In genomic region chr5:44935262-44935661, GRCh38 we compare ENCODE assay signal across 12 cellular contexts.
DNase-seq lines count a peak whose midpoint lies in the region; ATAC-seq and TF ChIP-seq lines count a peak whose summit lies in the region.
"Had no signal": no experiment of that assay in that cellular context is flagged by ENCODE, and none has a peak within 500 bp of the region (broad histone marks: within the 10 kb centered on the region; RNA-seq: fewer than 3 reads in every experiment).

No MANE protein-coding gene starts in this region.

- no peak overlapping the region for H3K4me3 Mint-ChIP-seq in neural crest cell
- H3K4me3 Mint-ChIP-seq: nephron had no signal

- ATAC-seq in HG03520 (IDR thresholded peaks at IDR 0.05; ENCODE audit: unreplicated experiment) (no peak), sciatic nerve (no peak)

- peaks cover 6% of the 10 kb centered on the region for H3K9me3 Mint-ChIP-seq in neural crest cell

- H3K27ac ChIP-seq in VCaP: no peak overlapping the region
- H3K27ac ChIP-seq: stomach had no signal

- H3K4me3 ChIP-seq in Jurkat, Clone E6-1 (ENCODE audit: low read length): no peak overlapping the region
- H3K4me3 ChIP-seq: stomach had no signal

- intact Hi-C loops in sciatic nerve (cut with DNase I): no loop called here

- no peaks in the 10 kb centered on the region for H3K27me3 Mint-ChIP-seq in neural crest cell (ENCODE audit: low read depth)

- no peak overlapping the region for H3K27ac Mint-ChIP-seq in neural crest cell (ENCODE audit: unreplicated experiment)
- H3K27ac Mint-ChIP-seq: nephron had no signal

- peak; percentile 10 for DNase-seq in DMS 273 (lab: John Stamatoyannopoulos, UW; ENCODE audit: unreplicated experiment)
- DNase-seq in DMS 273 treated with DMSO at 0.1 percent for 48 hours (lab: John Stamatoyannopoulos, UW): no peak
- peak; percentile 16 for DNase-seq in Jurkat, Clone E6-1 (ENCODE audit: low read depth, low spot score)
- no peak for DNase-seq in neural crest cell (ENCODE audit: low read depth, low spot score)
- no peak for DNase-seq in sciatic nerve (ENCODE audit: low spot score)
- DNase-seq in cerebellar cortex (ENCODE audit: low spot score): no peak
- DNase-seq: GF-D8, NCI-H510A treated with DMSO at 0.1 percent for 48 hours, stomach had no signal

- no peaks in the 10 kb centered on the region for H3K4me1 Mint-ChIP-seq in neural crest cell
- H3K4me1 Mint-ChIP-seq: nephron had no signal

- peaks cover 2% of the 10 kb centered on the region for H3K36me3 Mint-ChIP-seq in neural crest cell (ENCODE audit: low read depth)

- TF ChIP-seq CTCF in VCaP (conservative IDR thresholded peaks at IDR 0.05): peak; percentile 29
- peak; percentile 36 for TF ChIP-seq CTCF in neural crest cell (conservative IDR thresholded peaks at IDR 0.05)

Comparison
In these comparisons a context has a peak if more than half of its experiments do, and no peak if none do; other contexts are left out.
1. DNase-seq: peak in DMS 273 (single experiment) and Jurkat, Clone E6-1 (single experiment); none in DMS 273 treated with DMSO at 0.1 percent for 48 hours (single experiment), neural crest cell (single experiment), sciatic nerve (single experiment) and cerebellar cortex (single experiment).